Comparison of ENCODE assay signal across 8 cellular contexts in the genomic region with DNA sequence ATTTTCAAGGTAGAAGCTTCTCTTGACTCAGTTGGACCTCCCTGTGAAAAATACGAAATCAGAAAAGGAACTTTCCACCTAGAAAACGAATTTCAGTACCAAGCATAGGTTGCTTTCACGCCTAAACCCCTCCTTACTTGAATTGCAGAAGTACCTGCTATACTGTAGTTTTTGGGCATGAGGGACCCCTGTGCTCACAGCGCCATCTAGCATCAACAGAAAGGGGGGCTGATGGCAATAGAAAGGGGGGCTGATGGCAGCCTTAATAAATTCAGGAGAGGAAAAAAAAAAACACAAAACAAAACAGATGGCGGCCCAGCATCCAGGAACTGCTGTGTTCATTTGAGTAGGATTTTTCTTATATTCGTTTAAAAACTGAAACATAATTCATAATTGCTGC.
DNase-seq lines count a peak whose midpoint lies in the region; ATAC-seq lines count a peak whose summit lies in the region.

No MANE protein-coding gene starts in this region.

- peak overlapping the region; percentile 31 to 90 for H3K4me3 Mint-ChIP-seq in activated T-cell treated with anti-CD3 and anti-CD28 coated beads, Interleukin-2, amount 50 U/mL, for 72 hours
- peak overlapping the region; percentile 80 for H3K4me3 Mint-ChIP-seq in activated T-helper 2 cell treated with anti-CD3 and anti-CD28 coated beads, Interferon-gamma antibody, Interleukin-2, Interleukin-4, amounts not matched to agents 10 μg/mL and 5 μg/mL and 100 μg/mL, durations not matched to agents 14 hours and 24 hours and 36 hours (ENCODE audit: low read depth)

- DNase-seq in activated T-cell treated with anti-CD3 and anti-CD28 coated beads, Interleukin-2, amount 50 U/mL, for 72 hours: no peak
- no peak for DNase-seq in activated T-cell treated with anti-CD3 and anti-CD28 coated beads, Interleukin-2, amount 50 U/mL, for 48 hours
- no peak for DNase-seq in activated T-helper 2 cell treated with anti-CD3 and anti-CD28 coated beads, Interferon-gamma antibody, Interleukin-2, Interleukin-4, amounts not matched to agents 10 μg/mL and 5 μg/mL and 100 μg/mL, durations not matched to agents 14 hours and 24 hours and 36 hours (ENCODE audit: low spot score)
- DNase-seq in NCI-H446 (lab: John Stamatoyannopoulos, UW): no peak

- peaks cover 10 to 22% of the 10 kb centered on the region in 2 donors for H3K36me3 Mint-ChIP-seq in activated T-cell treated with anti-CD3 and anti-CD28 coated beads, Interleukin-2, amount 50 U/mL, for 72 hours (ENCODE audit: insufficient read depth in 2 of 2)
- peaks cover 4% of the 10 kb centered on the region for H3K36me3 Mint-ChIP-seq in activated T-helper 2 cell treated with anti-CD3 and anti-CD28 coated beads, Interferon-gamma antibody, Interleukin-2, Interleukin-4, amounts not matched to agents 10 μg/mL and 5 μg/mL and 100 μg/mL, durations not matched to agents 14 hours and 24 hours and 36 hours (ENCODE audit: low read depth)

- H3K4me3 ChIP-seq in iPS-18a (ENCODE audit: low read length): peak overlapping the region; percentile 87
- peak overlapping the region; percentile 59 to 73 (median 63) for H3K4me3 ChIP-seq in skeletal muscle tissue (ENCODE audit: low read length in 3 of 3)

- peaks cover 5% of the 10 kb centered on the region for H3K4me1 Mint-ChIP-seq in activated T-cell treated with anti-CD3 and anti-CD28 coated beads, Interleukin-2, amount 50 U/mL, for 72 hours (ENCODE audit: low read depth)
- peaks cover 1% of the 10 kb centered on the region for H3K4me1 Mint-ChIP-seq in activated T-helper 2 cell treated with anti-CD3 and anti-CD28 coated beads, Interferon-gamma antibody, Interleukin-2, Interleukin-4, amounts not matched to agents 10 μg/mL and 5 μg/mL and 100 μg/mL, durations not matched to agents 14 hours and 24 hours and 36 hours (ENCODE audit: low read depth)

- peaks cover 14 to 15% of the 10 kb centered on the region in 2 donors for H3K9me3 Mint-ChIP-seq in activated T-cell treated with anti-CD3 and anti-CD28 coated beads, Interleukin-2, amount 50 U/mL, for 72 hours
- peaks cover 41% of the 10 kb centered on the region for H3K9me3 Mint-ChIP-seq in activated T-helper 2 cell treated with anti-CD3 and anti-CD28 coated beads, Interferon-gamma antibody, Interleukin-2, Interleukin-4, amounts not matched to agents 10 μg/mL and 5 μg/mL and 100 μg/mL, durations not matched to agents 14 hours and 24 hours and 36 hours

- H3K36me3 ChIP-seq in iPS-18a (ENCODE audit: control insufficient read depth, low read depth, low read length): no peaks in the 10 kb centered on the region
- H3K36me3 ChIP-seq in skeletal muscle tissue (ENCODE audit: control insufficient read depth in 3 of 3, insufficient read depth in 3 of 3, low read length in 3 of 3): no peaks in the 10 kb centered on the region

- no peaks in the 10 kb centered on the region for H3K27me3 Mint-ChIP-seq in activated T-cell treated with anti-CD3 and anti-CD28 coated beads, Interleukin-2, amount 50 U/mL, for 72 hours (ENCODE audit: low read depth)
- H3K27me3 Mint-ChIP-seq in activated T-helper 2 cell treated with anti-CD3 and anti-CD28 coated beads, Interferon-gamma antibody, Interleukin-2, Interleukin-4, amounts not matched to agents 10 μg/mL and 5 μg/mL and 100 μg/mL, durations not matched to agents 14 hours and 24 hours and 36 hours (ENCODE audit: low read depth): no peaks in the 10 kb centered on the region

- H3K27ac Mint-ChIP-seq in activated T-cell treated with anti-CD3 and anti-CD28 coated beads, Interleukin-2, amount 50 U/mL, for 72 hours: no peak overlapping the region
- H3K27ac Mint-ChIP-seq in activated T-helper 2 cell treated with anti-CD3 and anti-CD28 coated beads, Interferon-gamma antibody, Interleukin-2, Interleukin-4, amounts not matched to agents 10 μg/mL and 5 μg/mL and 100 μg/mL, durations not matched to agents 14 hours and 24 hours and 36 hours: no peak overlapping the region

- H3K4me1 ChIP-seq in iPS-18a (ENCODE audit: control insufficient read depth, low read depth, low read length) (peaks cover 9% of the 10 kb centered on the region), skeletal muscle tissue (ENCODE audit: control insufficient read depth in 3 of 3, insufficient read depth in 3 of 3, low read length in 3 of 3) (no peaks in the 10 kb centered on the region)

- H3K27ac ChIP-seq in iPS-18a (ENCODE audit: low read length) (peak overlapping the region; percentile 95), skeletal muscle tissue (ENCODE audit: low read depth, low read length) (no peak overlapping the region)

- H3K27me3 ChIP-seq in iPS-18a (ENCODE audit: control insufficient read depth, insufficient read depth, low read length) (no peaks in the 10 kb centered on the region), skeletal muscle tissue (ENCODE audit: control insufficient read depth in 3 of 3, insufficient read depth in 3 of 3, low read length in 3 of 3) (peaks cover 0 to 5% (median 2%) of the 10 kb centered on the region in 3 donors)

- intact Hi-C loops in activated T-helper 2 cell treated with anti-CD3 and anti-CD28 coated beads, Interferon-gamma antibody, Interleukin-2, Interleukin-4, amounts not matched to agents 10 μg/mL and 5 μg/mL and 100 μg/mL, durations not matched to agents 14 hours and 24 hours and 36 hours (cut with micrococcal nuclease): loop anchor here (5.0 kb wide), 1 partner anchor 665 kb away; a partner anchor contains a TSS

- H3K9me3 ChIP-seq in iPS-18a (ENCODE audit: control insufficient read depth, low read depth, low read length) (peaks cover 13% of the 10 kb centered on the region), skeletal muscle tissue (ENCODE audit: control insufficient read depth in 3 of 3, low read length in 3 of 3) (peaks cover 5 to 9% (median 5%) of the 10 kb centered on the region in 3 donors)

- ATAC-seq in activated T-cell treated with anti-CD3 and anti-CD28 coated beads, Interleukin-2, amount 50 U/mL, for 72 hours (replicated peaks in 1 of 2): no peak
- no peak for ATAC-seq in HG03457 (IDR thresholded peaks at IDR 0.05; ENCODE audit: unreplicated experiment)
- ATAC-seq in HG03159 (IDR thresholded peaks at IDR 0.05; ENCODE audit: unreplicated experiment): no peak

- H3K9ac ChIP-seq in iPS-18a (ENCODE audit: low read length): peak overlapping the region; percentile 89
- no peak overlapping the region for H3K9ac ChIP-seq in skeletal muscle tissue (ENCODE audit: low read depth in 1 of 3, low read length in 3 of 3)
